In the genomic region with DNA sequence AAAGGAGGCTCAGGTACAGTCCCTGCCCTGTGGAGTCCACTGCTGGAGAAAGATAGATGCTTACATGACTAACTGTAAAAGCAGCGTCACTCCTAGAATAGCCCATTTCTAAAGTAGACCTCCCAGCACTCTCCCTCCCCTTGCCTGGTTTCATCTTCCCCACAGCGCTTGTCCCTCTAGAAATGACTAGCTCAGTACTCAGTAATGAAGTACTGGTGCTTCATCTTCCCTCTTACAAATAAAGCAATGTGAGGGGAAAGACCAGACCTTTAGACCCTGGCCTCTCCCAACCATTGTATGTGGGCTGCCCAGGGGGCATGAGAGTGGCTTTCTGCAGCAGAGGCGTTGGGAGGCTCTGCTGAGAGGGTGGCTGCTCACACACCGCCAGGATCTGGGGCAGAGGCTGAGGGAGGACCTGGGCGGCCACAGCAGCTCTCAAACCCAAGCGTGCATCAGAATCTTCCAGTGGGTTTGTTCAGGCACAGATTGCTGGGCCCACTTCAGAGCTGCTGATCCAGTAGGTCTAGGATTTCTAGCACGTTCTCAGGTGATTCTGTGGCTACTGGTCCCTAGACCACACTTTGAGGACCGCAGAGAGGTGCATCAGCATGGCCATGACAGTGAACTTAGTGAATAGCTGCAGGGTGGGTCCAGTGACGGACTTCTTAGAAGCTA, we compare ENCODE assay signal across 8 cellular contexts.
DNase-seq lines count a peak whose midpoint lies in the region; ATAC-seq, FAIRE-seq and TF ChIP-seq lines count a peak whose summit lies in the region.

No MANE protein-coding gene starts in this region.

- H3K27me3 ChIP-seq in PC-9 (ENCODE audit: insufficient read depth, low read depth) = no peaks in the 10 kb centered on the region
- no peaks in the 10 kb centered on the region for H3K27me3 ChIP-seq in rectal smooth muscle tissue (ENCODE audit: control insufficient read depth, insufficient read depth, low read length)

- no peak overlapping the region for H2AFZ ChIP-seq in PC-9

- H4K20me1 ChIP-seq in PC-9 (ENCODE audit: insufficient read depth) = no peaks in the 10 kb centered on the region

- H3K27ac ChIP-seq in PC-9 (no peak overlapping the region), rectal smooth muscle tissue (ENCODE audit: low read depth, low read length) (peak overlapping the region; percentile 72)

- H3K9ac ChIP-seq in rectal smooth muscle tissue (ENCODE audit: low read length) = no peak overlapping the region

- peaks cover 16% of the 10 kb centered on the region; the same call in 1 of the 2 replicates for H3K79me2 ChIP-seq in PC-9 (ENCODE audit: low read depth)

- peak; percentile 74 for ATAC-seq in GM18867 (IDR thresholded peaks at IDR 0.05; ENCODE audit: unreplicated experiment)
- peak; percentile 74 for ATAC-seq in HG02571 (IDR thresholded peaks at IDR 0.05; ENCODE audit: unreplicated experiment)

- 0 out of 2 replicates have a peak overlapping the region, but pooled peaks have one; percentile 76 for H3K4me2 ChIP-seq in PC-9

- H3K4me1 ChIP-seq in PC-9 (replicated peaks; ENCODE audit: insufficient read depth) (peaks cover 58% of the 10 kb centered on the region), rectal smooth muscle tissue (ENCODE audit: control insufficient read depth, insufficient read depth, low read length) (peaks cover 41% of the 10 kb centered on the region)

- DNase-seq in PC-9 (peak in 1 of 2 experiments; percentile 31), middle frontal gyrus (ENCODE audit: extremely low spot score, low spot score) (no peak), D721Med (ENCODE audit: insufficient read length, low spot score) (no peak), cerebellum (ENCODE audit: low spot score) (no peak)
- no peak for DNase-seq in stimulated activated CD8-positive, alpha-beta memory T cell treated with anti-CD3 and anti-CD28 coated beads, Interleukin-4, amount 100 ng/mL, for 48 hours

- no peaks in the 10 kb centered on the region for H3K36me3 ChIP-seq in PC-9 (ENCODE audit: low read depth)
- H3K36me3 ChIP-seq in rectal smooth muscle tissue (ENCODE audit: control insufficient read depth, insufficient read depth, low read length) = no peaks in the 10 kb centered on the region

- TF ChIP-seq CTCF in PC-9 (conservative IDR thresholded peaks at IDR 0.05) = no peak
- TF ChIP-seq CTCF in D721Med (IDR thresholded peaks at IDR 0.05; ENCODE audit: insufficient read depth, missing control alignments) = no peak

- peaks cover 30% of the 10 kb centered on the region for H3F3A ChIP-seq in PC-9 (ENCODE audit: insufficient read depth, low read depth)

- CTCF ChIA-PET in PC-9 (lab: Charles Lee) = no interaction called here

- intact Hi-C loops in PC-9 (cut with micrococcal nuclease; ENCODE audit: unreplicated experiment) = no loop called here

- POLR2A ChIA-PET in PC-9 (lab: Charles Lee; ENCODE audit: unreplicated experiment) = interaction anchor here (0.6 kb wide), 1 partner anchor 287 kb away, joined by 3 read pairs; no protein-coding TSS in a partner anchor

- no peaks in the 10 kb centered on the region for H3K9me3 ChIP-seq in PC-9 (ENCODE audit: insufficient read depth, low read depth)

- no peak for FAIRE-seq in D721Med (lab: Jason Lieb, UNC)

- no TSS peak for BruUV-seq in PC-9 (replicated peaks; lab: Mats Ljungman, UMichigan)

- no peaks in the 10 kb centered on the region for H3K9me2 ChIP-seq in PC-9 (ENCODE audit: insufficient read depth)

- H3K4me3 ChIP-seq in PC-9 (no peak overlapping the region), rectal smooth muscle tissue (ENCODE audit: low read length) (no peak overlapping the region)
